In genomic region chr17:72702136-72702735, GRCh38 we compare ENCODE assay signal across 12 cellular contexts.
DNase-seq lines count a peak whose midpoint lies in the region; ATAC-seq and TF ChIP-seq lines count a peak whose summit lies in the region.
"Had no signal": no experiment of that assay in that cellular context is flagged by ENCODE, and none has a peak within 500 bp of the region (broad histone marks: within the 10 kb centered on the region; RNA-seq: fewer than 3 reads in every experiment).

No MANE protein-coding gene starts in this region.

- peak overlapping the region in 1 of 2 experiments; percentile 11; a peak in 2 of 4 replicates for H3K4me3 ChIP-seq in HCT116 (replicated peaks in 1 of 2; ENCODE audit: low read depth in 1 of 2, low read length in 2 of 2)
- no peak overlapping the region for H3K4me3 ChIP-seq in vagina
- H3K4me3 ChIP-seq: PC-9 had no signal

- peak; percentile 41 for DNase-seq in AG20443 (ENCODE audit: low spot score)
- peak; percentile 80 for DNase-seq in HCT116 (ENCODE audit: low read depth, low spot score)
- peak; percentile 42 for DNase-seq in SW480 (ENCODE audit: low spot score)
- DNase-seq in fibroblast of the conjunctiva (ENCODE audit: low read depth) = peak; percentile 28
- no peak for DNase-seq in NCI-H2171 treated with DMSO at 0.1 percent for 48 hours (lab: John Stamatoyannopoulos, UW)
- no peak for DNase-seq in MV-4-11 (lab: John Stamatoyannopoulos, UW)
- no peak for DNase-seq in vagina (ENCODE audit: extremely low spot score in 2 of 2)
- DNase-seq in NCI-H1694 treated with DMSO at 0.1 percent for 48 hours (lab: John Stamatoyannopoulos, UW) = no peak
- DNase-seq: amniotic stem cell, head of caudate nucleus, PC-9 had no signal

- H3K27me3 ChIP-seq in HCT116 (ENCODE audit: insufficient read depth, low read length) (no peaks in the 10 kb centered on the region), vagina (no peaks in the 10 kb centered on the region)

- no peak; the same call in 1 of the 2 replicates for TF ChIP-seq RAD21 in HCT116 (IDR thresholded peaks at IDR 0.05; ENCODE audit: low read depth)

- TF ChIP-seq CTCF in HCT116 (IDR thresholded peaks at IDR 0.05 in 2 of 3, conservative IDR thresholded peaks at IDR 0.05 in 1 of 3; ENCODE audit: borderline replicate concordance in 1 of 3, insufficient read depth in 1 of 3, low read depth in 2 of 3, low read length in 2 of 3) = no peak
- TF ChIP-seq CTCF in vagina (IDR thresholded peaks at IDR 0.05) = no peak

- CTCF ChIA-PET in HCT116 (lab: Charles Lee) = interaction anchor here (1.0 to 1.9 kb wide), 2 partner anchors 15 to 145 kb away, joined by 3 to 8 read pairs; no protein-coding TSS in a partner anchor

- no peak overlapping the region for H2AFZ ChIP-seq in HCT116 (ENCODE audit: low read depth, low read length, poor library complexity, severe bottlenecking)
- H2AFZ ChIP-seq: PC-9 had no signal

- H3K4me1 ChIP-seq in HCT116 (ENCODE audit: control insufficient read depth in 1 of 2, insufficient read depth in 2 of 2, low read length in 2 of 2) = peaks cover 21 to 53% of the 10 kb centered on the region in 2 experiments
- peaks cover 24% of the 10 kb centered on the region for H3K4me1 ChIP-seq in vagina

- no peaks in the 10 kb centered on the region for H3K79me2 ChIP-seq in HCT116 (ENCODE audit: insufficient read depth, low read length)

- H3K9me3 ChIP-seq in HCT116 (ENCODE audit: control insufficient read depth in 1 of 2, insufficient read depth in 1 of 2, low read depth in 1 of 2, low read length in 2 of 2) (peaks cover 0 to 10% of the 10 kb centered on the region in 2 experiments; a peak in 1 of 4 replicates), vagina (no peaks in the 10 kb centered on the region)

- H3K36me3 ChIP-seq in HCT116 (ENCODE audit: control insufficient read depth in 1 of 2, insufficient read depth in 2 of 2, low read length in 2 of 2) (no peaks in the 10 kb centered on the region; a peak in 1 of 4 replicates), vagina (no peaks in the 10 kb centered on the region)

- POLR2A ChIA-PET in HCT116 (lab: Charles Lee) = interaction anchor here (0.7 to 1.2 kb wide), 3 partner anchors 109 to 121 kb away, joined by 3 to 5 read pairs (median 4); no protein-coding TSS in a partner anchor

- BruUV-seq in HCT116 (replicated peaks; lab: Mats Ljungman, UMichigan) = no TSS peak

- intact Hi-C loops in HCT116 (cut with micrococcal nuclease) = no loop called here
- intact Hi-C loops in vagina (cut with DNase I) = no loop called here

- peak; percentile 89 for ATAC-seq in HCT116

- H3K27ac ChIP-seq in HCT116 (ENCODE audit: low read depth, low read length) (peak overlapping the region; percentile 3; the same call in 1 of the 2 replicates), vagina (no peak overlapping the region)
- H3K27ac ChIP-seq: C4-2B, PC-9 had no signal

- no peaks in the 10 kb centered on the region for H3K9me2 ChIP-seq in HCT116 (ENCODE audit: insufficient read depth)

- H3K4me2 ChIP-seq in HCT116 (ENCODE audit: low read length) = peak overlapping the region; percentile 59
- H3K4me2 ChIP-seq: PC-9 had no signal

- no peak for TF ChIP-seq POLR2A in HCT116 (IDR thresholded peaks at IDR 0.05; ENCODE audit: borderline replicate concordance, extremely low read depth, insufficient read depth, insufficient read length)
- no peak for TF ChIP-seq POLR2A in vagina (IDR thresholded peaks at IDR 0.05)

- RAD21 ChIA-PET in HCT116 (lab: Charles Lee; ENCODE audit: low non-redundant PET in 1 of 2, low total read pairs in 2 of 2, uncharacterized antibody in 2 of 2, unreplicated experiment in 2 of 2) = interaction anchor here in 1 of 2 experiments (1.2 kb wide), 1 partner anchor 114 kb away, joined by 3 read pairs; no protein-coding TSS in a partner anchor

- no peak overlapping the region for H3K9ac ChIP-seq in HCT116 (ENCODE audit: low read length)

- H4K20me1 ChIP-seq in HCT116 (ENCODE audit: insufficient read depth) = no peaks in the 10 kb centered on the region

TF ChIP-seq in HCT116, 20 proteins besides CTCF, POLR2A, EP300 and RAD21:
- TF ChIP-seq ZFX (IDR thresholded peaks at IDR 0.05) (no peak), JUND (IDR thresholded peaks at IDR 0.05) (peak; percentile 91), EGR1 (IDR thresholded peaks at IDR 0.05; ENCODE audit: low read depth) (no peak), EZH2phosphoT487 (IDR thresholded peaks at IDR 0.05; ENCODE audit: borderline replicate concordance) (no peak), POLR2AphosphoS5 (IDR thresholded peaks at IDR 0.05; ENCODE audit: low read depth, low read length) (peak; percentile 45; the same call in 1 of the 2 replicates), YY1 (IDR thresholded peaks at IDR 0.05; ENCODE audit: extremely low read depth, insufficient replicate concordance, low read depth, low read length) (no peak), FOSL1 (IDR thresholded peaks at IDR 0.05; ENCODE audit: low read depth) (peak; percentile 90), CBX3 (IDR thresholded peaks at IDR 0.05; ENCODE audit: low read depth) (peak; percentile 96), ELF1 (IDR thresholded peaks at IDR 0.05; ENCODE audit: borderline replicate concordance, low read depth) (no peak), EZH2 (IDR thresholded peaks at IDR 0.05) (no peak), MAX (IDR thresholded peaks at IDR 0.05) (peak; percentile 28; the same call in 1 of the 2 replicates), SIN3A (IDR thresholded peaks at IDR 0.05; ENCODE audit: low read depth) (no peak), SP1 (IDR thresholded peaks at IDR 0.05; ENCODE audit: low read depth) (peak; percentile 79), SRF (IDR thresholded peaks at IDR 0.05; ENCODE audit: low read depth) (no peak; the same call in 1 of the 2 replicates), ZNF274 (IDR thresholded peaks at IDR 0.05; ENCODE audit: low read depth, low read length) (no peak), CEBPB (IDR thresholded peaks at IDR 0.05; ENCODE audit: low read depth) (no peak), TCF7L2 (IDR thresholded peaks at IDR 0.05; ENCODE audit: borderline replicate concordance, extremely low read depth, insufficient read depth, insufficient read length) (no peak), REST (IDR thresholded peaks at IDR 0.05; ENCODE audit: low read depth) (no peak)
- TF ChIP-seq, protein P1, sequence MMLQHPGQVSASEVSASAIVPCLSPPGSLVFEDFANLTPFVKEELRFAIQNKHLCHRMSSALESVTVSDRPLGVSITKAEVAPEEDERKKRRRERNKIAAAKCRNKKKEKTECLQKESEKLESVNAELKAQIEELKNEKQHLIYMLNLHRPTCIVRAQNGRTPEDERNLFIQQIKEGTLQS (IDR thresholded peaks at IDR 0.05) = no peak
- TF ChIP-seq, protein P2, sequence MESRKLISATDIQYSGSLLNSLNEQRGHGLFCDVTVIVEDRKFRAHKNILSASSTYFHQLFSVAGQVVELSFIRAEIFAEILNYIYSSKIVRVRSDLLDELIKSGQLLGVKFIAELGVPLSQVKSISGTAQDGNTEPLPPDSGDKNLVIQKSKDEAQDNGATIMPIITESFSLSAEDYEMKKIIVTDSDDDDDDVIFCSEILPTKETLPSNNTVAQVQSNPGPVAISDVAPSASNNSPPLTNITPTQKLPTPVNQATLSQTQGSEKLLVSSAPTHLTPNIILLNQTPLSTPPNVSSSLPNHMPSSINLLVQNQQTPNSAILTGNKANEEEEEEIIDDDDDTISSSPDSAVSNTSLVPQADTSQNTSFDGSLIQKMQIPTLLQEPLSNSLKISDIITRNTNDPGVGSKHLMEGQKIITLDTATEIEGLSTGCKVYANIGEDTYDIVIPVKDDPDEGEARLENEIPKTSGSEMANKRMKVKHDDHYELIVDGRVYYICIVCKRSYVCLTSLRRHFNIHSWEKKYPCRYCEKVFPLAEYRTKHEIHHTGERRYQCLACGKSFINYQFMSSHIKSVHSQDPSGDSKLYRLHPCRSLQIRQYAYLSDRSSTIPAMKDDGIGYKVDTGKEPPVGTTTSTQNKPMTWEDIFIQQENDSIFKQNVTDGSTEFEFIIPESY (IDR thresholded peaks at IDR 0.05; ENCODE audit: extremely low read depth, insufficient replicate concordance, low read length) = no peak

Comparison
In these comparisons a context has a peak if more than half of its experiments do, and no peak if none do; other contexts are left out.
1. DNase-seq: peak in AG20443 (single experiment), HCT116 (single experiment), SW480 (single experiment) and fibroblast of the conjunctiva (single experiment); none in NCI-H2171 treated with DMSO at 0.1 percent for 48 hours (single experiment), MV-4-11 (single experiment), vagina (0 of 2) and NCI-H1694 treated with DMSO at 0.1 percent for 48 hours (single experiment).